In genomic region chr3:11600501-11601282, GRCh38 we compare ENCODE assay signal across 9 cellular contexts. TPM values are rescaled to one million over a fixed set of nuclear protein-coding genes. Genes with fewer than 3 reads are reported as not detected.
A peak's percentile ranks its signal among the peaks of the same experiment; 100 is the strongest.
DNase-seq lines count a peak whose midpoint lies in the region; ATAC-seq and TF ChIP-seq lines count a peak whose summit lies in the region.
"Had no signal": no experiment of that assay in that cellular context is flagged by ENCODE, and none has a peak within 500 bp of the region (broad histone marks: within the 10 kb centered on the region; RNA-seq: fewer than 3 reads in every experiment).

No MANE protein-coding gene starts in this region.

- TF ChIP-seq CTCF in right lobe of liver (IDR thresholded peaks at IDR 0.05) = no peak
- no peak for TF ChIP-seq CTCF in thyroid gland (IDR thresholded peaks at IDR 0.05)

- TF ChIP-seq POLR2A in right lobe of liver (IDR thresholded peaks at IDR 0.05) = no peak
- TF ChIP-seq POLR2A in thyroid gland (IDR thresholded peaks at IDR 0.05) = no peak

- H3K9me3 ChIP-seq in right lobe of liver = no peaks in the 10 kb centered on the region
- H3K9me3 ChIP-seq in thyroid gland = no peaks in the 10 kb centered on the region

- DNase-seq in 8988T (peak; percentile 51), LHCN-M2 (ENCODE audit: low read depth) (peak; percentile 97), dermis blood vessel endothelial cell (peak; percentile 96), right lobe of liver (no peak), thyroid gland (no peak), NCI-H748 (lab: John Stamatoyannopoulos, UW; ENCODE audit: unreplicated experiment) (no peak), NCI-H1694 (lab: John Stamatoyannopoulos, UW) (no peak), NCI-H524 treated with DMSO at 0.1 percent for 48 hours (lab: John Stamatoyannopoulos, UW) (no peak)
- DNase-seq: DND-41 had no signal

- peaks cover 0 to 2% (median 0%) of the 10 kb centered on the region in 4 donors for H3K4me1 ChIP-seq in right lobe of liver
- H3K4me1 ChIP-seq in thyroid gland = peaks cover 16 to 48% of the 10 kb centered on the region in 2 donors

- ATAC-seq in right lobe of liver = peak; percentile 71 to 90 (median 82)

- intact Hi-C loops in right lobe of liver (cut with DNase I) = no loop called here
- intact Hi-C loops in thyroid gland (cut with DNase I) = no loop called here

- peak overlapping the region in 2 of 3 donors; percentile 33 to 40 for H3K27ac ChIP-seq in right lobe of liver
- peak overlapping the region in 2 of 3 donors; percentile 51 to 53 for H3K27ac ChIP-seq in thyroid gland

- WGBS in right lobe of liver (ENCODE audit: insufficient coverage, low coverage, low lambda C conversion rate, missing lambda C conversion rate) = 74% methylated on average over 15 of the region's 18 CpGs
- WGBS in thyroid gland, 2 donors = 83% methylated on average over 18 of the region's 18 CpGs

- peaks cover 0 to 16% (median 0%) of the 10 kb centered on the region in 4 donors for H3K36me3 ChIP-seq in right lobe of liver
- H3K36me3 ChIP-seq in thyroid gland = peaks cover 6 to 10% of the 10 kb centered on the region in 2 donors

- H3K27me3 ChIP-seq in right lobe of liver (no peaks in the 10 kb centered on the region), thyroid gland (no peaks in the 10 kb centered on the region)

- H3K4me3 ChIP-seq in right lobe of liver (no peak overlapping the region), thyroid gland (replicated peaks in 1 of 3) (no peak overlapping the region)

RNA-seq across cellular contexts. Expression of gene VGLL4, which starts 43.0 kb away (rescaled TPM):
- total RNA-seq in LHCN-M2 (2014; rRNA removed) = 65.8 and 66.5 TPM in 2 replicates
- 20.0 TPM for polyA plus RNA-seq in LHCN-M2 (2012)
- 76.7 and 79.0 TPM in 2 replicates for total RNA-seq in dermis blood vessel endothelial cell
- total RNA-seq in right lobe of liver = 10 to 100 TPM; 10.4 to 22.4 (median 15.2) TPM
- total RNA-seq in thyroid gland = 100 to 1,000 TPM in 3 of 4 donors, 10 to 100 TPM in 1; 96.0 to 142 (median 131) TPM

Comparison
In these comparisons a context has a peak if more than half of its experiments do, and no peak if none do; other contexts are left out.
1. DNase-seq: peak in 8988T (single experiment), LHCN-M2 (single experiment) and dermis blood vessel endothelial cell (single experiment); none in right lobe of liver (0 of 3), thyroid gland (0 of 2), NCI-H748 (single experiment), NCI-H1694 (single experiment) and NCI-H524 treated with DMSO at 0.1 percent for 48 hours (single experiment).